ENCODE assay signal across 1 cellular context in genomic region chr5:69444127-69444754, GRCh38.
A peak's percentile ranks its signal among the peaks of the same experiment; 100 is the strongest.
TF ChIP-seq lines count a peak whose summit lies in the region.

No MANE protein-coding gene starts in this region.

TF ChIP-seq in HepG2, 621 proteins besides CTCF, POLR2A, EP300 and RAD21 (continued from another document):
- no peak for TF ChIP-seq ZBTB25 (CRISPR knock-in tag; IDR thresholded peaks at IDR 0.05)
- TF ChIP-seq KDM6A (CRISPR knock-in tag; IDR thresholded peaks at IDR 0.05; ENCODE audit: low read depth): peak; percentile 20; the same call in 1 of the 2 replicates
- TF ChIP-seq SAP130 (CRISPR knock-in tag; IDR thresholded peaks at IDR 0.05; ENCODE audit: low read depth): peak; percentile 79
- TF ChIP-seq HOXA3 (CRISPR knock-in tag; IDR thresholded peaks at IDR 0.05): peak; percentile 40; the same call in 1 of the 2 replicates
- TF ChIP-seq GRHL1 (CRISPR knock-in tag; conservative IDR thresholded peaks at IDR 0.05): no peak
- TF ChIP-seq NFIC (IDR thresholded peaks at IDR 0.05; ENCODE audit: low read length): peak; percentile 80; the same call in 1 of the 2 replicates
- no peak for TF ChIP-seq TBL1XR1 (IDR thresholded peaks at IDR 0.05; ENCODE audit: borderline replicate concordance, low read length, partially characterized antibody)
- TF ChIP-seq ZBTB34 (CRISPR knock-in tag; IDR thresholded peaks at IDR 0.05): no peak
- no peak for TF ChIP-seq CERS6 (CRISPR knock-in tag; IDR thresholded peaks at IDR 0.05)
- no peak for TF ChIP-seq ZNF263 (CRISPR knock-in tag; IDR thresholded peaks at IDR 0.05)
- TF ChIP-seq CBX1 (IDR thresholded peaks at IDR 0.05; ENCODE audit: low read depth): no peak
- TF ChIP-seq ZNF350 (CRISPR knock-in tag; IDR thresholded peaks at IDR 0.05; ENCODE audit: borderline replicate concordance, low read depth): no peak
- TF ChIP-seq CCDC6 (CRISPR knock-in tag; IDR thresholded peaks at IDR 0.05): no peak
- TF ChIP-seq GTF2F1 (IDR thresholded peaks at IDR 0.05; ENCODE audit: low read length): no peak
- no peak for TF ChIP-seq ZNF724P (CRISPR knock-in tag; IDR thresholded peaks at IDR 0.05; ENCODE audit: borderline replicate concordance)
- TF ChIP-seq PRPF4 (IDR thresholded peaks at IDR 0.05; ENCODE audit: low read depth, low read length, poor library complexity, severe bottlenecking): no peak
- TF ChIP-seq ZNF670 (CRISPR knock-in tag; IDR thresholded peaks at IDR 0.05; ENCODE audit: borderline replicate concordance): no peak
- no peak; the same call in none of the 2 replicates for TF ChIP-seq ARID3A (IDR thresholded peaks at IDR 0.05; ENCODE audit: low read depth, low read length)
- TF ChIP-seq PCBP1 (IDR thresholded peaks at IDR 0.05; ENCODE audit: borderline replicate concordance, low read depth, low read length): no peak
- no peak for TF ChIP-seq ZNF235 (CRISPR knock-in tag; IDR thresholded peaks at IDR 0.05; ENCODE audit: borderline replicate concordance)
- TF ChIP-seq SCMH1 (CRISPR knock-in tag; IDR thresholded peaks at IDR 0.05; ENCODE audit: borderline replicate concordance): no peak
- no peak for TF ChIP-seq POGK (CRISPR knock-in tag; conservative IDR thresholded peaks at IDR 0.05)
- peak in 1 of 2 experiments; percentile 18; a peak in 1 of 4 replicates for TF ChIP-seq MAFK (conservative IDR thresholded peaks at IDR 0.05 in 1 of 2, IDR thresholded peaks at IDR 0.05 in 1 of 2; ENCODE audit: low read length in 2 of 2)
- no peak for TF ChIP-seq KAT7 (CRISPR knock-in tag; IDR thresholded peaks at IDR 0.05; ENCODE audit: borderline replicate concordance)
- no peak for TF ChIP-seq ZSCAN9 (CRISPR knock-in tag; IDR thresholded peaks at IDR 0.05; ENCODE audit: borderline replicate concordance)
- no peak for TF ChIP-seq POLR2G (IDR thresholded peaks at IDR 0.05; ENCODE audit: low read depth, low read length)
- TF ChIP-seq ZNF512B (CRISPR knock-in tag; IDR thresholded peaks at IDR 0.05; ENCODE audit: borderline replicate concordance): no peak
- TF ChIP-seq HNF1B (CRISPR knock-in tag; IDR thresholded peaks at IDR 0.05): no peak
- no peak for TF ChIP-seq ZNF275 (CRISPR knock-in tag; IDR thresholded peaks at IDR 0.05; ENCODE audit: borderline replicate concordance)
